ENCODE assay signal across 8 cellular contexts in genomic region chr7:22110227-22110839, GRCh38.
DNase-seq lines count a peak whose midpoint lies in the region; ATAC-seq and TF ChIP-seq lines count a peak whose summit lies in the region.

No MANE protein-coding gene starts in this region.

- peak; percentile 66 for ATAC-seq in GM18505 (IDR thresholded peaks at IDR 0.05; ENCODE audit: unreplicated experiment)
- peak; percentile 76 for ATAC-seq in HG03280 (IDR thresholded peaks at IDR 0.05; ENCODE audit: unreplicated experiment)
- ATAC-seq in activated CD4-positive, CD25-positive, alpha-beta regulatory T cell treated with anti-CD3 and anti-CD28 coated beads, Interleukin-2, amount 50 U/mL, for 24 hours, result peak; percentile 63 to 65

- DNase-seq in 8988T (peak; percentile 24), NCI-H446 treated with DMSO at 0.1 percent for 48 hours (lab: John Stamatoyannopoulos, UW) (peak; percentile 47), cerebellar cortex (ENCODE audit: low spot score) (peak; percentile 91)
- peak; percentile 71 for DNase-seq in stimulated activated CD4-positive, alpha-beta T cell treated with anti-CD3 and anti-CD28 coated beads, Interleukin-4, amount 100 ng/mL, for 24 hours

- no peaks in the 10 kb centered on the region for H3K27me3 ChIP-seq in layer of hippocampus (ENCODE audit: control insufficient read depth, insufficient read depth, low read length)

- H3K27ac ChIP-seq in layer of hippocampus (ENCODE audit: low read depth, low read length), result peak overlapping the region; percentile 100

- no peak for TF ChIP-seq POLR2A in GM18505 (IDR thresholded peaks at IDR 0.05; ENCODE audit: borderline replicate concordance, extremely low read depth, insufficient read depth, insufficient read length)

Comparison
In these comparisons a context has a peak if more than half of its experiments do, and no peak if none do; other contexts are left out.
1. Peak in every context shown above with its lines: DNase-seq, ATAC-seq and H3K27ac ChIP-seq.
2. DNase-seq: peak in every context shown above with its lines; median percentile 91 in cerebellar cortex; 71 in stimulated activated CD4-positive, alpha-beta T cell treated with anti-CD3 and anti-CD28 coated beads, Interleukin-4, amount 100 ng/mL, for 24 hours; 47 in NCI-H446 treated with DMSO at 0.1 percent for 48 hours; 24 in 8988T.